In the genomic region with DNA sequence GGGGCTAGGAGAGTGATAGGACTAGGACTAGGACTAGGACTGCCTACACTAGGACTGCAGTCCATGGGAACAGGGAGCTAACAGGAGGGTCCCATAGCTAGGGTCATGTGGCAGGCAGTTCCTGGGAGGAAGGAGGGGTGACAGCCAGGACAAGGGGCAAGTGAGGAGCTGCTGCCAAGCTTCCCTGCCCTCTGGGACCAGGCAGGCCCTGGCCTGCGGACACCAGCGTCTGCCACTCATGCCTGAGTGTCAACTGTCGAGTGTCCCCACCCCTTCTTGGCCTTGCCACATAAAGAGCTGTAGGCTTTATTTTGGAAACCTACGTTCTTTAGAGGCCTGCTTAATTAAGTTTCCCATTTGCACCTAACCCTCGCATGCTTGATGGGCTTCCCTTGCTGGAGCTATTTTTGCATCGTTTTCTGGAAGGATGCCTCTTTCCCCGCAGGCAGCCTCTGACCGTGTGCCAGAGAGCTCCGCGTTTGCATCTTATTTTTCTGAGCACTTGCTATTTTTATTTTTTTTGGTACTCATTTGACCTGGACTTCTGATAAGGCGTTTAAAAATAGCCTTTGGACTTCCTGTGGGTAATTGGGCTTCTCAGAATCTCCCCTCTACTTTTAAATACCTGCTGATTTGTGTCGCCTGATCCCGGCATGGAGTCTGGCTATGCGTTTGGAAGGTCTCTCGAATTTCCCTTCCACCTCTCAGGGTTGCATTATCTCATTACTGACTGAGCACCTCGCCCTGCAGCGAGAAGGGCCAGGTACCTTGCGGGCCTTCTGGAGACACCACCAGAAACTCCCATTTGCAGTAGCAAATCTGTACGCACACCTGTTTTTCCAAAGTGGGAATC, we compare ENCODE assay signal across 14 cellular contexts.
A peak's percentile ranks its signal among the peaks of the same experiment; 100 is the strongest.
DNase-seq lines count a peak whose midpoint lies in the region; ATAC-seq and TF ChIP-seq lines count a peak whose summit lies in the region.
"Had no signal": no experiment of that assay in that cellular context is flagged by ENCODE, and none has a peak within 500 bp of the region (broad histone marks: within the 10 kb centered on the region; RNA-seq: fewer than 3 reads in every experiment).

No MANE protein-coding gene starts in this region.

- no peaks in the 10 kb centered on the region for H3K9me3 Mint-ChIP-seq in osteocyte (ENCODE audit: unreplicated experiment)
- peaks cover 5% of the 10 kb centered on the region for H3K9me3 Mint-ChIP-seq in stimulated activated memory B cell treated with anti-CD40 and anti-IgM and Interleukin-4, amounts not matched to agents 10 μg/mL and 1 μg/mL and 100 μg/mL, for 72 hours
- H3K9me3 Mint-ChIP-seq: activated naive CD4-positive, alpha-beta T cell treated with anti-CD3 and anti-CD28 coated beads, Interleukin-2, amount 50 U/mL, for 24 hours; natural killer cell had no signal

- peaks cover 73% of the 10 kb centered on the region for H3K4me1 Mint-ChIP-seq in osteocyte (ENCODE audit: unreplicated experiment)
- H3K4me1 Mint-ChIP-seq in stimulated activated memory B cell treated with anti-CD40 and anti-IgM and Interleukin-4, amounts not matched to agents 10 μg/mL and 1 μg/mL and 100 μg/mL, for 72 hours, result peaks cover 7% of the 10 kb centered on the region
- H3K4me1 Mint-ChIP-seq: activated naive CD4-positive, alpha-beta T cell treated with anti-CD3 and anti-CD28 coated beads, Interleukin-2, amount 50 U/mL, for 24 hours; natural killer cell had no signal

- peaks cover 3% of the 10 kb centered on the region for H3K36me3 Mint-ChIP-seq in osteocyte (ENCODE audit: unreplicated experiment)
- H3K36me3 Mint-ChIP-seq in stimulated activated memory B cell treated with anti-CD40 and anti-IgM and Interleukin-4, amounts not matched to agents 10 μg/mL and 1 μg/mL and 100 μg/mL, for 72 hours, result no peaks in the 10 kb centered on the region
- H3K36me3 Mint-ChIP-seq: activated naive CD4-positive, alpha-beta T cell treated with anti-CD3 and anti-CD28 coated beads, Interleukin-2, amount 50 U/mL, for 24 hours; natural killer cell had no signal

- intact Hi-C loops in Right ventricle myocardium superior (cut with DNase I), result no loop called here

- H3K27ac Mint-ChIP-seq in osteocyte (ENCODE audit: unreplicated experiment), result peak overlapping the region; percentile 35
- no peak overlapping the region for H3K27ac Mint-ChIP-seq in stimulated activated memory B cell treated with anti-CD40 and anti-IgM and Interleukin-4, amounts not matched to agents 10 μg/mL and 1 μg/mL and 100 μg/mL, for 72 hours
- H3K27ac Mint-ChIP-seq: activated naive CD4-positive, alpha-beta T cell treated with anti-CD3 and anti-CD28 coated beads, Interleukin-2, amount 50 U/mL, for 24 hours; natural killer cell; T-helper 17 cell had no signal

- ATAC-seq in Right ventricle myocardium superior (ENCODE audit: poor library complexity), result peak; percentile 83
- no peak for ATAC-seq in stimulated activated memory B cell treated with anti-CD40 and anti-IgM and Interleukin-4, amounts not matched to agents 10 μg/mL and 1 μg/mL and 100 μg/mL, for 72 hours
- ATAC-seq: activated CD4-positive, CD25-positive, alpha-beta regulatory T cell treated with anti-CD3 and anti-CD28 coated beads, Interleukin-2, amount 50 U/mL, for 24 hours; natural killer cell; T-helper 17 cell had no signal

- peak; percentile 19 for DNase-seq in GM12865 (ENCODE audit: low read depth)
- DNase-seq in NCI-H2171 (lab: John Stamatoyannopoulos, UW), result peak; percentile 16
- DNase-seq in Right ventricle myocardium superior, result peak; percentile 62
- DNase-seq in osteocyte (ENCODE audit: extremely low spot score, unreplicated experiment), result no peak
- DNase-seq in AG08396 (ENCODE audit: low spot score), result no peak
- no peak for DNase-seq in Ammon's horn (ENCODE audit: low spot score)
- DNase-seq: DMS153, natural killer cell, NCI-H2029 treated with DMSO at 0.1 percent for 48 hours, T-helper 17 cell had no signal

- TF ChIP-seq CTCF in GM12865 (IDR thresholded peaks at IDR 0.05; ENCODE audit: insufficient read depth, low read depth, low read length, missing control alignments), result no peak
- TF ChIP-seq CTCF in osteocyte (IDR thresholded peaks at IDR 0.05), result no peak

- H3K4me3 ChIP-seq in GM12865 (ENCODE audit: low read depth, low read length), result no peak overlapping the region
- H3K4me3 ChIP-seq: lung had no signal

- H3K4me3 Mint-ChIP-seq in osteocyte (ENCODE audit: unreplicated experiment), result no peak overlapping the region
- no peak overlapping the region for H3K4me3 Mint-ChIP-seq in stimulated activated memory B cell treated with anti-CD40 and anti-IgM and Interleukin-4, amounts not matched to agents 10 μg/mL and 1 μg/mL and 100 μg/mL, for 72 hours
- H3K4me3 Mint-ChIP-seq: activated naive CD4-positive, alpha-beta T cell treated with anti-CD3 and anti-CD28 coated beads, Interleukin-2, amount 50 U/mL, for 24 hours; natural killer cell; T-helper 17 cell had no signal

- no peaks in the 10 kb centered on the region for H3K27me3 Mint-ChIP-seq in osteocyte (ENCODE audit: unreplicated experiment)
- peaks cover 47% of the 10 kb centered on the region for H3K27me3 Mint-ChIP-seq in stimulated activated memory B cell treated with anti-CD40 and anti-IgM and Interleukin-4, amounts not matched to agents 10 μg/mL and 1 μg/mL and 100 μg/mL, for 72 hours
- H3K27me3 Mint-ChIP-seq: activated naive CD4-positive, alpha-beta T cell treated with anti-CD3 and anti-CD28 coated beads, Interleukin-2, amount 50 U/mL, for 24 hours had no signal

Comparison
In these comparisons a context has a peak if more than half of its experiments do, and no peak if none do; other contexts are left out.
1. DNase-seq: peak in GM12865 (single experiment), NCI-H2171 (single experiment) and Right ventricle myocardium superior (single experiment); none in osteocyte (single experiment), AG08396 (single experiment) and Ammon's horn (single experiment).